In genomic region chrX:11760958-11761357, GRCh38 we compare ENCODE assay signal across 13 cellular contexts. TPM values are rescaled to one million over a fixed set of nuclear protein-coding genes. Genes with fewer than 3 reads are reported as not detected.
DNase-seq lines count a peak whose midpoint lies in the region; ATAC-seq and TF ChIP-seq lines count a peak whose summit lies in the region.
"Had no signal": no experiment of that assay in that cellular context is flagged by ENCODE, and none has a peak within 500 bp of the region (broad histone marks: within the 10 kb centered on the region; RNA-seq: fewer than 3 reads in every experiment).

No MANE protein-coding gene starts in this region.

- no peak for DNase-seq in activated naive CD4-positive, alpha-beta T cell treated with anti-CD3 and anti-CD28 coated beads, Interleukin-2, amount 50 U/mL, for 16 hours
- no peak for DNase-seq in T-cell
- DNase-seq in fibroblast of pulmonary artery (ENCODE audit: low read depth) = no peak
- DNase-seq in upper lobe of left lung = no peak
- DNase-seq in MV-4-11 (lab: John Stamatoyannopoulos, UW) = no peak
- DNase-seq in A673 (ENCODE audit: low spot score) = no peak
- no peak for DNase-seq in stimulated activated CD4-positive, alpha-beta T cell treated with anti-CD3 and anti-CD28 coated beads, Interleukin-4, amount 100 ng/mL, for 4 hours
- DNase-seq: activated CD4-positive, alpha-beta T cell treated with anti-CD3 and anti-CD28 coated beads, Interleukin-2, amount 50 U/mL, for 4 hours; foreskin melanocyte; kidney glomerular epithelial cell; NCI-H2107 had no signal

- H3K4me3 Mint-ChIP-seq in activated naive CD4-positive, alpha-beta T cell treated with anti-CD3 and anti-CD28 coated beads, Interleukin-2, amount 50 U/mL, for 24 hours = peak overlapping the region; percentile 97
- peak overlapping the region; percentile 84 to 95 (median 92) for H3K4me3 Mint-ChIP-seq in T-cell

- TF ChIP-seq POLR2A in upper lobe of left lung (IDR thresholded peaks at IDR 0.05) = no peak

- POLR2A ChIA-PET in T-cell (lab: Charles Lee) (no interaction called here), A673 (lab: Charles Lee; ENCODE audit: low non-redundant PET) (no interaction called here)

- H3K27me3 ChIP-seq in upper lobe of left lung (no peaks in the 10 kb centered on the region), A673 (replicated peaks; ENCODE audit: insufficient read depth, low read depth, low read length, poor library complexity) (peaks cover 16% of the 10 kb centered on the region)

- peaks cover 0 to 6% (median 1%) of the 10 kb centered on the region in 4 donors for H3K4me1 ChIP-seq in upper lobe of left lung
- H3K4me1 ChIP-seq in A673 (ENCODE audit: insufficient read depth, low read length, poor library complexity, severe bottlenecking) = no peaks in the 10 kb centered on the region
- H3K4me1 ChIP-seq: neural progenitor cell had no signal

- intact Hi-C loops in A673 (cut with micrococcal nuclease; ENCODE audit: unreplicated experiment) = no loop called here

- ATAC-seq in T-cell (replicated peaks in 1 of 4) = no peak
- no peak for ATAC-seq in upper lobe of left lung (ENCODE audit: low FRiP score in 2 of 2)

- H3K27ac Mint-ChIP-seq in activated naive CD4-positive, alpha-beta T cell treated with anti-CD3 and anti-CD28 coated beads, Interleukin-2, amount 50 U/mL, for 24 hours = peak overlapping the region; percentile 96
- peak overlapping the region; percentile 88 to 97 for H3K27ac Mint-ChIP-seq in T-cell
- H3K27ac Mint-ChIP-seq: neural progenitor cell had no signal

- H3K27ac ChIP-seq in upper lobe of left lung (peak overlapping the region in 3 of 4 donors; percentile 88 to 93 (median 90)), A673 (ENCODE audit: low read depth, low read length, poor library complexity, severe bottlenecking) (no peak overlapping the region)
- H3K27ac ChIP-seq: neural progenitor cell had no signal

- H3K27me3 Mint-ChIP-seq in activated naive CD4-positive, alpha-beta T cell treated with anti-CD3 and anti-CD28 coated beads, Interleukin-2, amount 50 U/mL, for 24 hours = no peaks in the 10 kb centered on the region
- no peaks in the 10 kb centered on the region for H3K27me3 Mint-ChIP-seq in T-cell

- CTCF ChIA-PET in T-cell (lab: Charles Lee) (interaction anchor here (0.5 to 0.9 kb wide), 3 partner anchors 8 to 171 kb away, joined by 3 read pairs; no protein-coding TSS in a partner anchor), A673 (lab: Charles Lee) (no interaction called here)

- H3K4me3 ChIP-seq in fibroblast of pulmonary artery (replicated peaks; ENCODE audit: low read depth, low read length) = peak overlapping the region; percentile 85
- H3K4me3 ChIP-seq in upper lobe of left lung = peak overlapping the region in 1 of 4 donors; percentile 83
- H3K4me3 ChIP-seq in A673 (ENCODE audit: low read depth, low read length, poor library complexity, severe bottlenecking) = no peak overlapping the region

- H3K4me1 Mint-ChIP-seq in activated naive CD4-positive, alpha-beta T cell treated with anti-CD3 and anti-CD28 coated beads, Interleukin-2, amount 50 U/mL, for 24 hours = peaks cover 40% of the 10 kb centered on the region
- peaks cover 61 to 80% (median 62%) of the 10 kb centered on the region in 3 donors for H3K4me1 Mint-ChIP-seq in T-cell

- no TSS peak for BruUV-seq in A673 (replicated peaks; lab: Mats Ljungman, UMichigan)

- peaks cover 34% of the 10 kb centered on the region for H3K36me3 Mint-ChIP-seq in activated naive CD4-positive, alpha-beta T cell treated with anti-CD3 and anti-CD28 coated beads, Interleukin-2, amount 50 U/mL, for 24 hours
- H3K36me3 Mint-ChIP-seq in T-cell = peaks cover 42% of the 10 kb centered on the region

- no peak for TF ChIP-seq CTCF in fibroblast of pulmonary artery (IDR thresholded peaks at IDR 0.05; ENCODE audit: low read length, missing control alignments)
- TF ChIP-seq CTCF in upper lobe of left lung (IDR thresholded peaks at IDR 0.05) = no peak
- no peak for TF ChIP-seq CTCF in A673 (conservative IDR thresholded peaks at IDR 0.05; ENCODE audit: low read depth, low read length)

- H3K36me3 ChIP-seq in upper lobe of left lung (peaks cover 0 to 40% (median 26%) of the 10 kb centered on the region in 4 donors), A673 (ENCODE audit: insufficient read depth, low read length, poor library complexity, severe bottlenecking) (peaks cover 14% of the 10 kb centered on the region)

- 51 to 84% methylated on average over 3 of the region's 3 CpGs for WGBS in upper lobe of left lung, 2 donors

- H3K9me3 Mint-ChIP-seq in activated naive CD4-positive, alpha-beta T cell treated with anti-CD3 and anti-CD28 coated beads, Interleukin-2, amount 50 U/mL, for 24 hours = no peaks in the 10 kb centered on the region
- no peaks in the 10 kb centered on the region for H3K9me3 Mint-ChIP-seq in T-cell

- H3K9me3 ChIP-seq in upper lobe of left lung (no peaks in the 10 kb centered on the region), A673 (ENCODE audit: low read depth, low read length, poor library complexity, severe bottlenecking) (no peaks in the 10 kb centered on the region)

- no peak for TF ChIP-seq EP300 in upper lobe of left lung (IDR thresholded peaks at IDR 0.05)

RNA-seq across cellular contexts. Expression of gene MSL3, which starts 2.9 kb away (rescaled TPM):
- 100 to 1,000 TPM; 109 to 140 (median 133) TPM for total RNA-seq in T-cell
- total RNA-seq in upper lobe of left lung = 10 to 100 TPM; 24.6 to 37.7 (median 31.3) TPM
- 15.8 and 18.2 TPM in 2 replicates for total RNA-seq in A673 (2021)
